1 cellular context compared by ENCODE assay signal in the genomic region with DNA sequence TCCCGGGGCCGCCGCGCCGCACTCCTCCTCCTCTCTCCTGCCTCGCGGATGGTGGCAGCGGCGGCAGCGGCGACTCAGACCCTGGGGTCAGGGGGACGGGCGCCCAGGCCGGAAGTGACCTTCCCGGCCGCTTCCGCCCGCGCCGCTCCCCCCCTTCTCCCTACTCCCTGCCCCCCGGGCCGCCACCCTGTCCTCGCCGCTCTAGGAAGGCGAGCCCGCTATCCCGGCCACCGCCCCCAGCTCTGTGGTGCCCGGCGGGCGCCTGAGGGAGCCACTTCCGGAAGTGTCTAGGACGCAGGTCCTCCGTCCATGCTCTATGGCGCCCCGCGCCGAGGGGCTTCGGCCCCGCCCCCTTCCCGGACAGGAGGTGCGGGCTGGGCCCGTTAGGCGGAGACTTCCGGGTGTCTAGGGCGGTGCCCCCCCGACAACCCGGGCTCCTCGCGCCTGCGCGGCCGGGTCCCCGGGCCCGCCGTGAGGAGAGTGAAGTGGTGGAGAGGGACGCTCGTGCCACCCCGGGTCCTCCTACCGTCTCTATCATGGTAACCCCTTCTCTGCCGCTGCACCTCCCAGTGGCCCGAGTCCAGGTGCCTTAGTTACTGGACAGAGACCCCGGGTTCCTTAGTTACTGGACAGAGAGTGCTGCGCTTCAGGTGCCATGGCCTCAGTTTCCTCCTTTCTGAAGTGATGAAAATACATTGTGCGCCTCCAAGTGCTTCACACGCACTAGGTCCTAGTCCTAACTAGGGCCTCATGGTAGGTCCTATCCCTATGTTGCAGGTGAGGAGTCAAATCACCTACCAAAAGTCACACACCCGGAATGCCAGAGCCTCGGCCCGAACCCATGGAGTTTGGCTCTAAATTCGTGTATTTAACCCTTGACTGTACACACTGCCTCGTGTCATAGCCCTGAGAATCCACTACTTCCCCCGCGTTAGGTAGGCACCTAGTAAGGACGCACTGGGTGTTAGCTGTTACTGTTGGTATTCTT.
TF ChIP-seq lines count a peak whose summit lies in the region.

A gene (minus strand): TSS at position 116 of the 988 bp plus-strand sequence. CDS start 18,078 bp downstream, outside the sequence.

TF ChIP-seq in K562, 482 proteins besides CTCF, POLR2A, EP300 and RAD21 (continued from another document):
- TF ChIP-seq, protein P1, sequence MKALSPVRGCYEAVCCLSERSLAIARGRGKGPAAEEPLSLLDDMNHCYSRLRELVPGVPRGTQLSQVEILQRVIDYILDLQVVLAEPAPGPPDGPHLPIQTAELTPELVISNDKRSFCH (CRISPR knock-in tag; IDR thresholded peaks at IDR 0.05): no peak
- TF ChIP-seq, protein P1 (tag; IDR thresholded peaks at IDR 0.05): no peak
- TF ChIP-seq XRCC5 (IDR thresholded peaks at IDR 0.05; ENCODE audit: low read depth, low read length) (peak; percentile 58; the same call in 1 of the 2 replicates), RFX5 (IDR thresholded peaks at IDR 0.05; ENCODE audit: low read depth, low read length) (no peak), CCNT2 (IDR thresholded peaks at IDR 0.05; ENCODE audit: borderline replicate concordance, extremely low read depth, insufficient read length, low read depth, low read length) (peak; percentile 55), ZNF143 (CRISPR knock-in tag; IDR thresholded peaks at IDR 0.05) (0 out of 2 replicates have a peak, but pooled peaks have one; percentile 22), DMBX1 (CRISPR knock-in tag; IDR thresholded peaks at IDR 0.05; ENCODE audit: borderline replicate concordance) (no peak), MYC (IDR thresholded peaks at IDR 0.05; ENCODE audit: low read depth, low read length) (peak; percentile 52), MYC (CRISPR knock-in tag; IDR thresholded peaks at IDR 0.05; ENCODE audit: borderline replicate concordance, low read depth) (no peak), PYGO2 (tag; IDR thresholded peaks at IDR 0.05) (no peak), PHF8 (IDR thresholded peaks at IDR 0.05; ENCODE audit: borderline replicate concordance, low read length) (peak; percentile 52; the same call in 1 of the 2 replicates), SP1 (CRISPR knock-in tag; IDR thresholded peaks at IDR 0.05) (0 out of 2 replicates have a peak, but pooled peaks have one; percentile 31), NBN (IDR thresholded peaks at IDR 0.05; ENCODE audit: low read depth) (peak; percentile 30; the same call in 1 of the 2 replicates), SLC30A9 (CRISPR knock-in tag; IDR thresholded peaks at IDR 0.05) (no peak), TOE1 (IDR thresholded peaks at IDR 0.05; ENCODE audit: borderline replicate concordance) (peak; percentile 27; the same call in 1 of the 2 replicates), TOE1 (CRISPR knock-in tag; IDR thresholded peaks at IDR 0.05; ENCODE audit: borderline replicate concordance, low read depth) (no peak), TAL1 (IDR thresholded peaks at IDR 0.05) (no peak), KDM5B (IDR thresholded peaks at IDR 0.05; ENCODE audit: insufficient replicate concordance, low read depth, low read length) (peak; percentile 61), SMAD2 (IDR thresholded peaks at IDR 0.05; ENCODE audit: low read depth, low read length) (no peak), BMI1 (IDR thresholded peaks at IDR 0.05; ENCODE audit: low read length) (no peak)
- TF ChIP-seq, protein P2, sequence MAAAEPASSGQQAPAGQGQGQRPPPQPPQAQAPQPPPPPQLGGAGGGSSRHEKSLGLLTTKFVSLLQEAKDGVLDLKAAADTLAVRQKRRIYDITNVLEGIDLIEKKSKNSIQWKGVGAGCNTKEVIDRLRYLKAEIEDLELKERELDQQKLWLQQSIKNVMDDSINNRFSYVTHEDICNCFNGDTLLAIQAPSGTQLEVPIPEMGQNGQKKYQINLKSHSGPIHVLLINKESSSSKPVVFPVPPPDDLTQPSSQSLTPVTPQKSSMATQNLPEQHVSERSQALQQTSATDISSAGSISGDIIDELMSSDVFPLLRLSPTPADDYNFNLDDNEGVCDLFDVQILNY (CRISPR knock-in tag; IDR thresholded peaks at IDR 0.05): no peak
- TF ChIP-seq, protein P3, sequence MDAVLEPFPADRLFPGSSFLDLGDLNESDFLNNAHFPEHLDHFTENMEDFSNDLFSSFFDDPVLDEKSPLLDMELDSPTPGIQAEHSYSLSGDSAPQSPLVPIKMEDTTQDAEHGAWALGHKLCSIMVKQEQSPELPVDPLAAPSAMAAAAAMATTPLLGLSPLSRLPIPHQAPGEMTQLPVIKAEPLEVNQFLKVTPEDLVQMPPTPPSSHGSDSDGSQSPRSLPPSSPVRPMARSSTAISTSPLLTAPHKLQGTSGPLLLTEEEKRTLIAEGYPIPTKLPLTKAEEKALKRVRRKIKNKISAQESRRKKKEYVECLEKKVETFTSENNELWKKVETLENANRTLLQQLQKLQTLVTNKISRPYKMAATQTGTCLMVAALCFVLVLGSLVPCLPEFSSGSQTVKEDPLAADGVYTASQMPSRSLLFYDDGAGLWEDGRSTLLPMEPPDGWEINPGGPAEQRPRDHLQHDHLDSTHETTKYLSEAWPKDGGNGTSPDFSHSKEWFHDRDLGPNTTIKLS (IDR thresholded peaks at IDR 0.05; ENCODE audit: borderline replicate concordance, low read depth): peak; percentile 94
- TF ChIP-seq, protein P4, sequence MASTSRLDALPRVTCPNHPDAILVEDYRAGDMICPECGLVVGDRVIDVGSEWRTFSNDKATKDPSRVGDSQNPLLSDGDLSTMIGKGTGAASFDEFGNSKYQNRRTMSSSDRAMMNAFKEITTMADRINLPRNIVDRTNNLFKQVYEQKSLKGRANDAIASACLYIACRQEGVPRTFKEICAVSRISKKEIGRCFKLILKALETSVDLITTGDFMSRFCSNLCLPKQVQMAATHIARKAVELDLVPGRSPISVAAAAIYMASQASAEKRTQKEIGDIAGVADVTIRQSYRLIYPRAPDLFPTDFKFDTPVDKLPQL (IDR thresholded peaks at IDR 0.05; ENCODE audit: extremely low read depth, insufficient read length): no peak
- TF ChIP-seq, protein P5, sequence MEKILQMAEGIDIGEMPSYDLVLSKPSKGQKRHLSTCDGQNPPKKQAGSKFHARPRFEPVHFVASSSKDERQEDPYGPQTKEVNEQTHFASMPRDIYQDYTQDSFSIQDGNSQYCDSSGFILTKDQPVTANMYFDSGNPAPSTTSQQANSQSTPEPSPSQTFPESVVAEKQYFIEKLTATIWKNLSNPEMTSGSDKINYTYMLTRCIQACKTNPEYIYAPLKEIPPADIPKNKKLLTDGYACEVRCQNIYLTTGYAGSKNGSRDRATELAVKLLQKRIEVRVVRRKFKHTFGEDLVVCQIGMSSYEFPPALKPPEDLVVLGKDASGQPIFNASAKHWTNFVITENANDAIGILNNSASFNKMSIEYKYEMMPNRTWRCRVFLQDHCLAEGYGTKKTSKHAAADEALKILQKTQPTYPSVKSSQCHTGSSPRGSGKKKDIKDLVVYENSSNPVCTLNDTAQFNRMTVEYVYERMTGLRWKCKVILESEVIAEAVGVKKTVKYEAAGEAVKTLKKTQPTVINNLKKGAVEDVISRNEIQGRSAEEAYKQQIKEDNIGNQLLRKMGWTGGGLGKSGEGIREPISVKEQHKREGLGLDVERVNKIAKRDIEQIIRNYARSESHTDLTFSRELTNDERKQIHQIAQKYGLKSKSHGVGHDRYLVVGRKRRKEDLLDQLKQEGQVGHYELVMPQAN (IDR thresholded peaks at IDR 0.05; ENCODE audit: borderline replicate concordance): no peak
- TF ChIP-seq, protein P6, sequence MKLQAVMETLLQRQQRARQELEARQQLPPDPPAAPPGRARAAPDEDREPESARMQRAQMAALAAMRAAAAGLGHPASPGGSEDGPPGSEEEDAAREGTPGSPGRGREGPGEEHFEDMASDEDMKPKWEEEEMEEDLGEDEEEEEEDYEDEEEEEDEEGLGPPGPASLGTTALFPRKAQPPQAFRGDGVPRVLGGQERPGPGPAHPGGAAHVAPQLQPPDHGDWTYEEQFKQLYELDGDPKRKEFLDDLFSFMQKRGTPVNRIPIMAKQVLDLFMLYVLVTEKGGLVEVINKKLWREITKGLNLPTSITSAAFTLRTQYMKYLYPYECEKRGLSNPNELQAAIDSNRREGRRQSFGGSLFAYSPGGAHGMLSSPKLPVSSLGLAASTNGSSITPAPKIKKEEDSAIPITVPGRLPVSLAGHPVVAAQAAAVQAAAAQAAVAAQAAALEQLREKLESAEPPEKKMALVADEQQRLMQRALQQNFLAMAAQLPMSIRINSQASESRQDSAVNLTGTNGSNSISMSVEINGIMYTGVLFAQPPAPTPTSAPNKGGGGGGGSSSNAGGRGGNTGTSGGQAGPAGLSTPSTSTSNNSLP (IDR thresholded peaks at IDR 0.05; ENCODE audit: borderline replicate concordance, low read depth, low read length): no peak
- TF ChIP-seq, protein P7, sequence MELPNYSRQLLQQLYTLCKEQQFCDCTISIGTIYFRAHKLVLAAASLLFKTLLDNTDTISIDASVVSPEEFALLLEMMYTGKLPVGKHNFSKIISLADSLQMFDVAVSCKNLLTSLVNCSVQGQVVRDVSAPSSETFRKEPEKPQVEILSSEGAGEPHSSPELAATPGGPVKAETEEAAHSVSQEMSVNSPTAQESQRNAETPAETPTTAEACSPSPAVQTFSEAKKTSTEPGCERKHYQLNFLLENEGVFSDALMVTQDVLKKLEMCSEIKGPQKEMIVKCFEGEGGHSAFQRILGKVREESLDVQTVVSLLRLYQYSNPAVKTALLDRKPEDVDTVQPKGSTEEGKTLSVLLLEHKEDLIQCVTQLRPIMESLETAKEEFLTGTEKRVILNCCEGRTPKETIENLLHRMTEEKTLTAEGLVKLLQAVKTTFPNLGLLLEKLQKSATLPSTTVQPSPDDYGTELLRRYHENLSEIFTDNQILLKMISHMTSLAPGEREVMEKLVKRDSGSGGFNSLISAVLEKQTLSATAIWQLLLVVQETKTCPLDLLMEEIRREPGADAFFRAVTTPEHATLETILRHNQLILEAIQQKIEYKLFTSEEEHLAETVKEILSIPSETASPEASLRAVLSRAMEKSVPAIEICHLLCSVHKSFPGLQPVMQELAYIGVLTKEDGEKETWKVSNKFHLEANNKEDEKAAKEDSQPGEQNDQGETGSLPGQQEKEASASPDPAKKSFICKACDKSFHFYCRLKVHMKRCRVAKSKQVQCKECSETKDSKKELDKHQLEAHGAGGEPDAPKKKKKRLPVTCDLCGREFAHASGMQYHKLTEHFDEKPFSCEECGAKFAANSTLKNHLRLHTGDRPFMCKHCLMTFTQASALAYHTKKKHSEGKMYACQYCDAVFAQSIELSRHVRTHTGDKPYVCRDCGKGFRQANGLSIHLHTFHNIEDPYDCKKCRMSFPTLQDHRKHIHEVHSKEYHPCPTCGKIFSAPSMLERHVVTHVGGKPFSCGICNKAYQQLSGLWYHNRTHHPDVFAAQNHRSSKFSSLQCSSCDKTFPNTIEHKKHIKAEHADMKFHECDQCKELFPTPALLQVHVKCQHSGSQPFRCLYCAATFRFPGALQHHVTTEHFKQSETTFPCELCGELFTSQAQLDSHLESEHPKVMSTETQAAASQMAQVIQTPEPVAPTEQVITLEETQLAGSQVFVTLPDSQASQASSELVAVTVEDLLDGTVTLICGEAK (IDR thresholded peaks at IDR 0.05): peak; percentile 96
- TF ChIP-seq, protein P7 (CRISPR knock-in tag; IDR thresholded peaks at IDR 0.05): no peak
